8 cellular contexts compared by ENCODE assay signal in genomic region chr5:177113566-177114424, GRCh38. TPM values are rescaled to one million over a fixed set of nuclear protein-coding genes. Genes with fewer than 3 reads are reported as not detected.
DNase-seq lines count a peak whose midpoint lies in the region; ATAC-seq, FAIRE-seq and TF ChIP-seq lines count a peak whose summit lies in the region.

No MANE protein-coding gene starts in this region.

- H3K27ac ChIP-seq in CD8-positive, alpha-beta T cell (ENCODE audit: low read depth, low read length) = no peak overlapping the region

- H3K4me1 Mint-ChIP-seq in CD8-positive, alpha-beta T cell (ENCODE audit: low read depth) = peaks cover 16% of the 10 kb centered on the region

- H3K4me3 Mint-ChIP-seq in CD8-positive, alpha-beta T cell = no peak overlapping the region

- no peaks in the 10 kb centered on the region for H3K9me3 ChIP-seq in CD8-positive, alpha-beta T cell (ENCODE audit: low read length)

- peak; percentile 68 to 89 (median 72) for DNase-seq in CD8-positive, alpha-beta T cell
- DNase-seq in H54 (ENCODE audit: insufficient read length, low spot score) (peak; percentile 90), NCI-H2171 treated with DMSO at 0.1 percent for 48 hours (lab: John Stamatoyannopoulos, UW) (peak; percentile 63), kidney glomerular epithelial cell (lab: John Stamatoyannopoulos, UW) (peak; percentile 80)
- DNase-seq in activated CD4-positive, CD25-positive, alpha-beta regulatory T cell treated with anti-CD3 and anti-CD28 coated beads, Interleukin-2, amount 50 U/mL, for 16 hours (ENCODE audit: low read depth, low spot score) = peak; percentile 44
- DNase-seq in central memory CD4-positive, alpha-beta T cell = peak; percentile 69
- peak; percentile 84 to 85 for DNase-seq in stimulated activated CD4-positive, alpha-beta T cell treated with anti-CD3 and anti-CD28 coated beads, Interleukin-2, amount 100 ng/mL, for 24 hours

- peak; percentile 99 for TF ChIP-seq CTCF in CD8-positive, alpha-beta T cell (IDR thresholded peaks at IDR 0.05)

- TF ChIP-seq POLR2A in H54 (IDR thresholded peaks at IDR 0.05; ENCODE audit: low read depth, low read length) = no peak

- H3K27me3 ChIP-seq in CD8-positive, alpha-beta T cell (ENCODE audit: insufficient read depth, low read length) = no peaks in the 10 kb centered on the region

- no peak for FAIRE-seq in H54 (lab: Jason Lieb, UNC)

- peaks cover 14% of the 10 kb centered on the region for H3K4me1 ChIP-seq in CD8-positive, alpha-beta T cell (ENCODE audit: insufficient read depth, low read length)

- POLR2A ChIA-PET in CD8-positive, alpha-beta T cell (lab: Charles Lee) = interaction anchor here (1.2 to 2.3 kb wide), 3 partner anchors 17 to 41 kb away, joined by 3 to 10 read pairs (median 3); partner anchors contain the start of gene NSD1

- no peaks in the 10 kb centered on the region for H3K27me3 Mint-ChIP-seq in CD8-positive, alpha-beta T cell (ENCODE audit: low read depth)

- CTCF ChIA-PET in CD8-positive, alpha-beta T cell (lab: Charles Lee) = interaction anchor here (0.6 to 5.8 kb wide), 41 partner anchors 8 to 453 kb away, joined by 3 to 74 read pairs (median 4); partner anchors contain the start of genes FGFR4 and NSD1

- H3K9me3 Mint-ChIP-seq in CD8-positive, alpha-beta T cell = no peaks in the 10 kb centered on the region

- H3K36me3 Mint-ChIP-seq in CD8-positive, alpha-beta T cell = no peaks in the 10 kb centered on the region

- H3K27ac Mint-ChIP-seq in CD8-positive, alpha-beta T cell = no peak overlapping the region

- no peak overlapping the region for H3K4me3 ChIP-seq in CD8-positive, alpha-beta T cell (ENCODE audit: low read depth, low read length)

- intact Hi-C loops in CD8-positive, alpha-beta T cell (cut with DNase I, micrococcal nuclease) = loop anchor here (1.0 to 10.0 kb wide), 11 partner anchors 21 to 387 kb away; partner anchors contain the start of genes PRELID1 (in 1 of the 2) and RAB24 (in 1 of the 2)

- ATAC-seq in CD8-positive, alpha-beta T cell = peak; percentile 68
- ATAC-seq in HG03045 (IDR thresholded peaks at IDR 0.05; ENCODE audit: unreplicated experiment) = no peak

- H3K36me3 ChIP-seq in CD8-positive, alpha-beta T cell (ENCODE audit: insufficient read depth, low read length) = no peaks in the 10 kb centered on the region

RNA-seq across cellular contexts. Expression of gene NSD1, which starts 19.8 kb away (rescaled TPM):
- 10 to 100 TPM; 71.8 to 75.2 TPM for total RNA-seq in CD8-positive, alpha-beta T cell

RNA-seq across cellular contexts. Expression of gene FGFR4, which starts 27.1 kb away (rescaled TPM):
- total RNA-seq in CD8-positive, alpha-beta T cell = 1 to 10 TPM; 2.6 TPM
